15 cellular contexts compared by ENCODE assay signal in the genomic region with DNA sequence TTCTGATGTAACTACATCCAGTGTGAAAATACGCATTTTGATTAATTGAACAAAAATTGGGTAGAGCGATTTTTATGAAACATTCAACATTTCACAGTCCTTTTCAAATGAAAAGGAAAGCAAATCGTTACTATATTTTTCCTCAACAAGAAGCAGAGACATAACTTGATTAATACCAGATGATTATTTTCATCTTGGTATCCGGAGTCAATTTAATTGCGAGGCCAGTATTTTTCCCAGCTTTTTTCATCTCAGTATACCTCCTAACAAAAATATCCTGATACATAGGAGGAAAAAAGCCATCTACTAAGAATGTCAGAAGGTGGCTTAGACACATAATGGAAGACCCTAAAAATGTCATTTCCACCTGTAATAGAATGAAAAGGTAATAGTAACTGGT. TPM values are rescaled to one million over a fixed set of nuclear protein-coding genes. Genes with fewer than 3 reads are reported as not detected.
DNase-seq lines count a peak whose midpoint lies in the region; ATAC-seq and TF ChIP-seq lines count a peak whose summit lies in the region.
"Had no signal": no experiment of that assay in that cellular context is flagged by ENCODE, and none has a peak within 500 bp of the region (broad histone marks: within the 10 kb centered on the region; RNA-seq: fewer than 3 reads in every experiment).

No MANE protein-coding gene starts in this region.

- no peak for TF ChIP-seq EP300 in tibial nerve (IDR thresholded peaks at IDR 0.05)

- TF ChIP-seq CTCF in HFF-Myc (IDR thresholded peaks at IDR 0.05; ENCODE audit: low read depth, low read length, missing control alignments) (no peak), dorsolateral prefrontal cortex (IDR thresholded peaks at IDR 0.05 in 54 of 56, conservative IDR thresholded peaks at IDR 0.05 in 2 of 56; ENCODE audit: low read depth in 1 of 56, partially characterized antibody in 56 of 56) (no peak), tibial nerve (IDR thresholded peaks at IDR 0.05) (no peak)

- TF ChIP-seq POLR2A in tibial nerve (IDR thresholded peaks at IDR 0.05) = no peak

- peak overlapping the region in 54 of 59 donors; percentile 4 to 99 (median 74) for H3K27ac ChIP-seq in dorsolateral prefrontal cortex
- no peak overlapping the region for H3K27ac ChIP-seq in naive thymus-derived CD4-positive, alpha-beta T cell (ENCODE audit: low read depth, low read length)
- H3K27ac ChIP-seq in tibial nerve = peak overlapping the region in 3 of 4 donors; percentile 9 to 97 (median 66)

- no peaks in the 10 kb centered on the region for H3K9me3 Mint-ChIP-seq in naive thymus-derived CD4-positive, alpha-beta T cell
- H3K9me3 Mint-ChIP-seq: stimulated activated naive CD8-positive, alpha-beta T cell treated with anti-CD3 and anti-CD28 coated beads, Interleukin-15, amount 100 ng/mL, for 72 hours; T-helper 1 cell treated with Interleukin-12 subunit alpha and Interleukin-12 subunit beta and Interleukin-4 antibody, amounts not matched to agents 30 μg/mL and 1 μg/mL, for 36 hours had no signal

- no peaks in the 10 kb centered on the region for H3K27me3 ChIP-seq in dorsolateral prefrontal cortex
- no peaks in the 10 kb centered on the region for H3K27me3 ChIP-seq in naive thymus-derived CD4-positive, alpha-beta T cell (ENCODE audit: control insufficient read depth in 2 of 2, insufficient read depth in 2 of 2, low read length in 2 of 2)
- H3K27me3 ChIP-seq in tibial nerve = no peaks in the 10 kb centered on the region

- peak overlapping the region; percentile 96 for H3K4me3 ChIP-seq in HFF-Myc (replicated peaks; ENCODE audit: low read depth, low read length)
- peak overlapping the region in 22 of 59 donors; percentile 1 to 95 (median 64) for H3K4me3 ChIP-seq in dorsolateral prefrontal cortex
- no peak overlapping the region for H3K4me3 ChIP-seq in naive thymus-derived CD4-positive, alpha-beta T cell (ENCODE audit: low read length)
- H3K4me3 ChIP-seq in tibial nerve = peak overlapping the region in 1 of 4 donors; percentile 54

- ATAC-seq in naive thymus-derived CD4-positive, alpha-beta T cell = no peak
- ATAC-seq in HG02973 (IDR thresholded peaks at IDR 0.05; ENCODE audit: unreplicated experiment) (no peak), HG03460 (IDR thresholded peaks at IDR 0.05; ENCODE audit: unreplicated experiment) (no peak)
- ATAC-seq: stimulated activated naive CD8-positive, alpha-beta T cell treated with anti-CD3 and anti-CD28 coated beads, Interleukin-15, amount 100 ng/mL, for 72 hours had no signal

- H3K9me3 ChIP-seq in naive thymus-derived CD4-positive, alpha-beta T cell (ENCODE audit: control insufficient read depth in 2 of 3, low read length in 3 of 3) = no peaks in the 10 kb centered on the region
- no peaks in the 10 kb centered on the region for H3K9me3 ChIP-seq in tibial nerve

- WGBS in tibial nerve, 2 donors = 66 to 74% methylated on average over 5 of the region's 5 CpGs

- H3K36me3 ChIP-seq in naive thymus-derived CD4-positive, alpha-beta T cell (ENCODE audit: control insufficient read depth in 2 of 3, insufficient read depth in 3 of 3, low read length in 3 of 3) = peaks cover 0 to 12% (median 3%) of the 10 kb centered on the region in 3 experiments
- H3K36me3 ChIP-seq in tibial nerve = peaks cover 0 to 5% (median 0%) of the 10 kb centered on the region in 3 donors

- POLR2A ChIA-PET in naive thymus-derived CD4-positive, alpha-beta T cell (lab: Charles Lee) = interaction anchor here (0.6 kb wide), 1 partner anchor 19 kb away, joined by 3 read pairs; no protein-coding TSS in a partner anchor

- peak overlapping the region in 2 of 10 donors; percentile 6 to 42 for H3K4me3 Mint-ChIP-seq in naive thymus-derived CD4-positive, alpha-beta T cell
- H3K4me3 Mint-ChIP-seq: B cell; stimulated activated naive CD8-positive, alpha-beta T cell treated with anti-CD3 and anti-CD28 coated beads, Interleukin-15, amount 100 ng/mL, for 72 hours; T-helper 1 cell treated with Interleukin-12 subunit alpha and Interleukin-12 subunit beta and Interleukin-4 antibody, amounts not matched to agents 30 μg/mL and 1 μg/mL, for 36 hours had no signal

- peaks cover 11 to 14% of the 10 kb centered on the region in 2 donors for H3K4me1 ChIP-seq in naive thymus-derived CD4-positive, alpha-beta T cell (ENCODE audit: control insufficient read depth in 2 of 2, insufficient read depth in 2 of 2, low read length in 2 of 2)
- H3K4me1 ChIP-seq in tibial nerve = peaks cover 0 to 85% (median 38%) of the 10 kb centered on the region in 4 donors

- CTCF ChIA-PET in naive thymus-derived CD4-positive, alpha-beta T cell (lab: Charles Lee) = no interaction called here

- peak overlapping the region in 6 of 9 donors; percentile 4 to 56 (median 25) for H3K27ac Mint-ChIP-seq in naive thymus-derived CD4-positive, alpha-beta T cell
- H3K27ac Mint-ChIP-seq: B cell; stimulated activated naive CD8-positive, alpha-beta T cell treated with anti-CD3 and anti-CD28 coated beads, Interleukin-15, amount 100 ng/mL, for 72 hours; T-helper 1 cell treated with Interleukin-12 subunit alpha and Interleukin-12 subunit beta and Interleukin-4 antibody, amounts not matched to agents 30 μg/mL and 1 μg/mL, for 36 hours had no signal

- peaks cover 0 to 31% (median 18%) of the 10 kb centered on the region in 5 donors for H3K36me3 Mint-ChIP-seq in naive thymus-derived CD4-positive, alpha-beta T cell

- peaks cover 26 to 58% (median 49%) of the 10 kb centered on the region in 7 donors for H3K4me1 Mint-ChIP-seq in naive thymus-derived CD4-positive, alpha-beta T cell

- DNase-seq in HFF-Myc (ENCODE audit: extremely low read depth, low read depth) = no peak
- DNase-seq in dorsolateral prefrontal cortex = no peak
- DNase-seq in naive thymus-derived CD4-positive, alpha-beta T cell = no peak
- no peak for DNase-seq in tibial nerve (ENCODE audit: low spot score in 2 of 2)
- DNase-seq in HCEC 1CT = no peak
- DNase-seq: activated CD4-positive, CD25-positive, alpha-beta regulatory T cell; DMS 273 treated with DMSO at 0.1 percent for 48 hours; KBM-7; NCI-H524; retina; stimulated activated naive CD8-positive, alpha-beta T cell treated with anti-CD3 and anti-CD28 coated beads, Interleukin-15, amount 100 ng/mL, for 72 hours had no signal

- peaks cover 0 to 39% (median 0%) of the 10 kb centered on the region in 5 donors for H3K27me3 Mint-ChIP-seq in naive thymus-derived CD4-positive, alpha-beta T cell

- intact Hi-C loops in dorsolateral prefrontal cortex (cut with DNase I) = loop anchor here in 1 of 2 donors (10.0 kb wide), 2 partner anchors 548 to 1052 kb away; no protein-coding TSS in a partner anchor
- intact Hi-C loops in naive thymus-derived CD4-positive, alpha-beta T cell (cut with micrococcal nuclease) = no loop called here

RNA-seq across cellular contexts. Expression of gene PTGR3, which starts 6.0 kb away (rescaled TPM):
- total RNA-seq in dorsolateral prefrontal cortex = 10 to 100 TPM; 32.1 to 76.5 (median 56.0) TPM
- total RNA-seq in naive thymus-derived CD4-positive, alpha-beta T cell = 10 to 100 TPM; 25.1 to 59.1 (median 31.7) TPM
- polyA plus RNA-seq in naive thymus-derived CD4-positive, alpha-beta T cell = 10 to 100 TPM; 17.0 to 25.5 TPM
- 10 to 100 TPM; 12.7 to 35.9 (median 24.5) TPM for total RNA-seq in tibial nerve

RNA-seq across cellular contexts. Expression of gene TSHZ1, which starts 7.6 kb away (rescaled TPM):
- total RNA-seq in dorsolateral prefrontal cortex (10 to 100 TPM; 24.7 to 83.6 (median 37.5) TPM), tibial nerve (10 to 100 TPM; 15.6 to 23.7 (median 18.3) TPM)
- 10 to 100 TPM; 17.9 to 33.5 (median 25.7) TPM for total RNA-seq in naive thymus-derived CD4-positive, alpha-beta T cell
- 1 to 10 TPM; 4.5 to 6.6 TPM for polyA plus RNA-seq in naive thymus-derived CD4-positive, alpha-beta T cell
